Comparison of ENCODE assay signal across 22 cellular contexts in the genomic region with DNA sequence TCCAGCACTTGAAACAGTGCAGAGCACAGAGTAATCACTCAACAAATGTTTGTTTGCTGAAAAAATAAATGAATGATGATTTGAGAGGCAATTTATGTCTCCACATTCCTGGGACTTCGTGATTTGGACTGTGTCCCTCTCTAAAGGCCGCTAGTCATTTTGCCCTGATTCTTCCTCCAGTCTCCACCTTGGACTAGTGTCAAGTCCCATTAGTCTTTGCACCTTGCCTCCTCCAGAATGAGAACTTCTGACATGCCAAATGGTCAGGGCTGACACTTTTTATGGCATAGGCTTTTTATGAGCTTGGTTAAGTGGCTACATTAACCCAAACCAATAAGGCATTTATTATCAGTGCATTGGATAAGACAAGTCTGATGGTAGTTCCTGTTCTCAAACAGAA.
DNase-seq lines count a peak whose midpoint lies in the region; ATAC-seq and TF ChIP-seq lines count a peak whose summit lies in the region.
"Had no signal": no experiment of that assay in that cellular context is flagged by ENCODE, and none has a peak within 500 bp of the region (broad histone marks: within the 10 kb centered on the region; RNA-seq: fewer than 3 reads in every experiment).

No MANE protein-coding gene starts in this region.

- H3K27me3 ChIP-seq in osteoblast (ENCODE audit: insufficient read depth, low read length) (no peaks in the 10 kb centered on the region), uterus (no peaks in the 10 kb centered on the region)
- H3K27me3 ChIP-seq: BE2C had no signal

- H3K4me3 ChIP-seq in osteoblast (ENCODE audit: insufficient read depth, low read length), result no peak overlapping the region
- H3K4me3 ChIP-seq in uterus, result no peak overlapping the region
- H3K4me3 ChIP-seq: BLaER1, GM12878 had no signal

- TF ChIP-seq CTCF in osteoblast (IDR thresholded peaks at IDR 0.05; ENCODE audit: extremely low read depth, low read depth, low read length) (no peak), uterus (IDR thresholded peaks at IDR 0.05) (no peak)

- H3K27ac ChIP-seq in osteoblast (ENCODE audit: low read depth, low read length), result no peak overlapping the region
- H3K27ac ChIP-seq in uterus, result no peak overlapping the region
- H3K27ac ChIP-seq: BLaER1 had no signal

- no peak overlapping the region for H3K4me2 ChIP-seq in osteoblast (ENCODE audit: insufficient read depth, low read length)
- H3K4me2 ChIP-seq: BLaER1 had no signal

- peaks cover 8% of the 10 kb centered on the region for H3K9me3 ChIP-seq in osteoblast (ENCODE audit: low read depth, low read length)
- no peaks in the 10 kb centered on the region for H3K9me3 ChIP-seq in uterus
- H3K9me3 ChIP-seq: BE2C had no signal

- no peak for DNase-seq in left colon
- peak; percentile 6 for DNase-seq in osteoblast (ENCODE audit: insufficient read length, low spot score, missing footprints)
- DNase-seq in NCI-H526 (lab: John Stamatoyannopoulos, UW), result no peak
- DNase-seq in uterus, result no peak
- DNase-seq: 8988T; ACHN; BE2C; C1 segment of cervical spinal cord; CD4-positive, alpha-beta memory T cell; CD4-positive, CD25-positive, alpha-beta regulatory T cell; CD8-positive, alpha-beta memory T cell; COR-L47; DMS 273 treated with DMSO at 0.1 percent for 48 hours; DMS153; DMS53; DMS79; DND-41; EL; GDM1 had no signal

- H3K4me1 ChIP-seq in osteoblast (ENCODE audit: insufficient read depth, low read length) (no peaks in the 10 kb centered on the region), uterus (no peaks in the 10 kb centered on the region)
- H3K4me1 ChIP-seq: BE2C, BLaER1 had no signal

- no peaks in the 10 kb centered on the region for H3K79me2 ChIP-seq in osteoblast (ENCODE audit: insufficient read depth, low read length)

- peak; percentile 88 for ATAC-seq in left colon
- no peak for ATAC-seq in GM18517 (IDR thresholded peaks at IDR 0.05; ENCODE audit: unreplicated experiment)
- ATAC-seq: GM12878 had no signal

- H2AFZ ChIP-seq in osteoblast (ENCODE audit: low read length), result no peak overlapping the region

- H4K20me1 ChIP-seq in osteoblast (ENCODE audit: insufficient read depth, low read length), result no peaks in the 10 kb centered on the region
- H4K20me1 ChIP-seq: BLaER1 had no signal

- intact Hi-C loops in left colon (cut with DNase I, micrococcal nuclease), result no loop called here
- intact Hi-C loops in uterus (cut with DNase I; ENCODE audit: low total_unique reads), result no loop called here

- TF ChIP-seq POLR2A in uterus (IDR thresholded peaks at IDR 0.05), result no peak

- no peaks in the 10 kb centered on the region for H3K36me3 ChIP-seq in osteoblast (ENCODE audit: insufficient read depth, low read length)
- H3K36me3 ChIP-seq in uterus, result no peaks in the 10 kb centered on the region
- H3K36me3 ChIP-seq: BE2C, BLaER1 had no signal
